In the genomic region with DNA sequence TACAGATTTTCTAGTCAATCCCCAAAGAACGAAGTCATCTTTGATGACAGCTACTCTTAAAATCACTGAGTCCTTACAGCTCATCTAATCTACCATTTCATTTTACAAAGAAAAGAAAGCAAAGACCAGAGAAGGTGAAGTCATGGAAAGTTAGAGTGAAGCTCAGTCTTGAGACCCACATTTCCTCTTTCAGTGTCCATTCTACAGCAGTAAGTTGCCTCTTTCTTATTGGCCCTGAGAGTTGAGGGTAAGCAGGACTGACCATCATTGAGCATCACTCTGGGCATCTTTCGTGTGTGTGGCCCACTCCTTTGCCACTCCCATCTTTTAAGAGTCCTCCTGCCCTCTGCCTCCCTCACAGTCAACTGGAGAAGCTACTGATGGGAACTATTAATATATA, we compare ENCODE assay signal across 19 cellular contexts.
DNase-seq lines count a peak whose midpoint lies in the region; ATAC-seq and TF ChIP-seq lines count a peak whose summit lies in the region.
"Had no signal": no experiment of that assay in that cellular context is flagged by ENCODE, and none has a peak within 500 bp of the region (broad histone marks: within the 10 kb centered on the region; RNA-seq: fewer than 3 reads in every experiment).

No MANE protein-coding gene starts in this region.

- peak; percentile 9 for DNase-seq in GM13976 (ENCODE audit: low spot score)
- DNase-seq in SKM-1 (lab: John Stamatoyannopoulos, UW; ENCODE audit: unreplicated experiment): no peak
- DNase-seq in NCI-H1092 treated with DMSO at 0.1 percent for 48 hours (lab: John Stamatoyannopoulos, UW): no peak
- DNase-seq: 8988T; ACHN; BE2C; C1 segment of cervical spinal cord; CD4-positive, alpha-beta memory T cell; CD4-positive, CD25-positive, alpha-beta regulatory T cell; CD8-positive, alpha-beta memory T cell; COR-L47; DMS 273 treated with DMSO at 0.1 percent for 48 hours; DMS153; DMS53; DMS79; GF-D8 had no signal

- H3K36me3 Mint-ChIP-seq in stimulated activated memory B cell treated with anti-CD40 and anti-IgM and Interleukin-4, amounts not matched to agents 10 μg/mL and 1 μg/mL and 100 μg/mL, for 72 hours: peaks cover 6% of the 10 kb centered on the region
- H3K36me3 Mint-ChIP-seq: CD14-positive monocyte; CD4-positive, alpha-beta memory T cell; CD4-positive, CD25-positive, alpha-beta regulatory T cell had no signal

- H3K9me3 Mint-ChIP-seq in stimulated activated memory B cell treated with anti-CD40 and anti-IgM and Interleukin-4, amounts not matched to agents 10 μg/mL and 1 μg/mL and 100 μg/mL, for 72 hours: no peaks in the 10 kb centered on the region
- H3K9me3 Mint-ChIP-seq: CD4-positive, alpha-beta memory T cell; CD4-positive, CD25-positive, alpha-beta regulatory T cell; CD8-positive, alpha-beta memory T cell had no signal

- H3K4me3 Mint-ChIP-seq in stimulated activated memory B cell treated with anti-CD40 and anti-IgM and Interleukin-4, amounts not matched to agents 10 μg/mL and 1 μg/mL and 100 μg/mL, for 72 hours: no peak overlapping the region
- H3K4me3 Mint-ChIP-seq: CD14-positive monocyte; CD4-positive, alpha-beta memory T cell; CD4-positive, CD25-positive, alpha-beta regulatory T cell; CD8-positive, alpha-beta memory T cell had no signal

- peak overlapping the region; percentile 72 for H3K27ac Mint-ChIP-seq in stimulated activated memory B cell treated with anti-CD40 and anti-IgM and Interleukin-4, amounts not matched to agents 10 μg/mL and 1 μg/mL and 100 μg/mL, for 72 hours
- H3K27ac Mint-ChIP-seq: CD4-positive, alpha-beta memory T cell; CD4-positive, CD25-positive, alpha-beta regulatory T cell had no signal

- in situ Hi-C loops in GM13976 (cut with MboI; ENCODE audit: low sequenced_read_pairs, unreplicated experiment): no loop called here

- peak; percentile 52 for ATAC-seq in stimulated activated memory B cell treated with anti-CD40 and anti-IgM and Interleukin-4, amounts not matched to agents 10 μg/mL and 1 μg/mL and 100 μg/mL, for 72 hours
- ATAC-seq in HG03520 (IDR thresholded peaks at IDR 0.05; ENCODE audit: unreplicated experiment): no peak

- peaks cover 51% of the 10 kb centered on the region for H3K4me1 Mint-ChIP-seq in stimulated activated memory B cell treated with anti-CD40 and anti-IgM and Interleukin-4, amounts not matched to agents 10 μg/mL and 1 μg/mL and 100 μg/mL, for 72 hours
- H3K4me1 Mint-ChIP-seq: CD4-positive, alpha-beta memory T cell; CD8-positive, alpha-beta memory T cell had no signal

- no peak for TF ChIP-seq CTCF in GM13976 (IDR thresholded peaks at IDR 0.05; ENCODE audit: borderline replicate concordance, control extremely low read depth, extremely low read depth, insufficient read depth, missing control alignments)

- H3K27me3 Mint-ChIP-seq in stimulated activated memory B cell treated with anti-CD40 and anti-IgM and Interleukin-4, amounts not matched to agents 10 μg/mL and 1 μg/mL and 100 μg/mL, for 72 hours: no peaks in the 10 kb centered on the region
